In the genomic region with DNA sequence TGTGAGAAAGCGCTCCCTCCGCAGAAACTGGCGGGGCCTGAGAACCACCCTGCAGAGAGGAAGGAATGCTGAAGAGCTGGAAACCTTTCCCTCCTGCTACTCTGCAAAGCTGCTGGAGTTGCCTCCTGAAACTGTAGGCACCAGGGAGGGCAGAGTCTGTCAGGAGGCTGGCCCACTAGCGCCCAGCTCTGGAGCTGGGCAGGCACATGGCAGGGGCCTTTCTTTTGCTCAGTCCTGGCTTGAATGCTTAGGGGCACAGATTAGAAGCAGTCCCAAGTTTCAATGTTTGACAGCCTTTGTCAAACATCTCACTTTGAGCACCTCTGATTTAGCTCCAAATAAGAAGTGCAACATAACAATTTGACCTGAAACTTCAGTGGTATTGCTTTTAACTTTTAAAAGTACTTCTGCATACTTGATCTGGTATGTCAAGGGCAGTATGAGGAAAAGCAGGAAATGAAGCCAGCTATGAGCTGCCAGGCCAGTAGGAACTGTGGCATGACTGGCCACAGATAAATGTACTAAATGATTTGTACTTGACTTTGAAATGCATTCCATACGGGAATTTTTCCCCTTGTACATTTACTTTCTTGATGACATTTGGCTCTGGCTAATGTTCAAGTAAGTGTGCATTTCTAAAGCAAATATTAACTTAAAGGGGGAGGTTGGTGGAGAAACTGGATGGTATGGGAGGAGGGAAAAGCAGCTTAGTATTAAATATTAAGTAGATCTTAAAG, we compare ENCODE assay signal across 8 cellular contexts. TPM values are rescaled to one million over a fixed set of nuclear protein-coding genes. Genes with fewer than 3 reads are reported as not detected.
DNase-seq lines count a peak whose midpoint lies in the region; TF ChIP-seq lines count a peak whose summit lies in the region.
"Had no signal": no experiment of that assay in that cellular context is flagged by ENCODE, and none has a peak within 500 bp of the region (broad histone marks: within the 10 kb centered on the region; RNA-seq: fewer than 3 reads in every experiment).

No MANE protein-coding gene starts in this region.

- no peaks in the 10 kb centered on the region for H3K27me3 ChIP-seq in tibial artery

- H3K4me3 ChIP-seq in LNCaP clone FGC (ENCODE audit: low read depth, low read length): peak overlapping the region; percentile 27
- no peak overlapping the region for H3K4me3 ChIP-seq in tibial artery

- peak overlapping the region; percentile 46 to 65 for H3K27ac ChIP-seq in tibial artery

- no peaks in the 10 kb centered on the region for H3K36me3 ChIP-seq in tibial artery

- peaks cover 0 to 47% (median 24%) of the 10 kb centered on the region in 4 donors for H3K4me1 ChIP-seq in tibial artery

- BruUV-seq in MCF 10A (replicated peaks; lab: Mats Ljungman, UMichigan): no TSS peak

- TF ChIP-seq CTCF in LNCaP clone FGC (IDR thresholded peaks at IDR 0.05; ENCODE audit: control insufficient read depth, extremely low read depth, insufficient read depth): no peak
- TF ChIP-seq CTCF in MCF 10A (IDR thresholded peaks at IDR 0.05; ENCODE audit: unreplicated experiment): no peak
- no peak for TF ChIP-seq CTCF in tibial artery (IDR thresholded peaks at IDR 0.05)

- DNase-seq in LNCaP clone FGC (ENCODE audit: low read depth) (peak; percentile 94), MCF 10A (ENCODE audit: unreplicated experiment) (no peak), iris pigment epithelial cell (ENCODE audit: low read depth) (peak; percentile 40), tibial artery (no peak), NCI-H1930 (lab: John Stamatoyannopoulos, UW) (no peak), NCI-H1694 treated with DMSO at 0.1 percent for 48 hours (lab: John Stamatoyannopoulos, UW) (no peak)
- no peak for DNase-seq in effector CD8-positive, alpha-beta T cell (lab: John Stamatoyannopoulos, UW)
- DNase-seq: activated CD8-positive, alpha-beta memory T cell treated with anti-CD3 and anti-CD28 coated beads for 24 hours had no signal

- CTCF ChIA-PET in MCF 10A (lab: Yijun Ruan, JAX): interaction anchor here (0.6 to 17.4 kb wide), 11 partner anchors 11 to 145 kb away, joined by 3 to 280 read pairs (median 3); no protein-coding TSS in a partner anchor

- peaks cover 73% of the 10 kb centered on the region for H3K4me1 Mint-ChIP-seq in MCF 10A (ENCODE audit: insufficient read depth, unreplicated experiment)

- H3K27me3 Mint-ChIP-seq in MCF 10A (ENCODE audit: insufficient read depth, unreplicated experiment): no peaks in the 10 kb centered on the region

- intact Hi-C loops in MCF 10A (cut with micrococcal nuclease): no loop called here
- intact Hi-C loops in tibial artery (cut with DNase I; ENCODE audit: low total_unique reads): no loop called here

- peak overlapping the region; percentile 3 for H3K4me3 Mint-ChIP-seq in MCF 10A (ENCODE audit: unreplicated experiment)

- H3K9me3 ChIP-seq in tibial artery: no peaks in the 10 kb centered on the region

- POLR2A ChIA-PET in MCF 10A (lab: Yijun Ruan, JAX): interaction anchor here (0.6 to 33.4 kb wide), 10 partner anchors 1 to 1551 kb away, joined by 3 to 2100 read pairs (median 5); partner anchors contain the start of genes C1orf116, EIF2D, PFKFB2 and YOD1

- no peaks in the 10 kb centered on the region for H3K9me3 Mint-ChIP-seq in MCF 10A (ENCODE audit: unreplicated experiment)

- peak overlapping the region; percentile 99 for H3K27ac Mint-ChIP-seq in MCF 10A (ENCODE audit: low read depth, unreplicated experiment)

- H3K36me3 Mint-ChIP-seq in MCF 10A (ENCODE audit: insufficient read depth, unreplicated experiment): peaks cover 43% of the 10 kb centered on the region

RNA-seq across cellular contexts. Expression of gene C1orf116, which starts 7.2 kb away (rescaled TPM):
- total RNA-seq in MCF 10A (2022): 35.4 and 35.5 TPM in 2 replicates

RNA-seq across cellular contexts. Expression of gene YOD1, which starts 25.7 kb away (rescaled TPM):
- 19.2 and 24.2 TPM in 2 replicates for total RNA-seq in MCF 10A (2022)

RNA-seq across cellular contexts. Expression of gene PFKFB2, which starts 27.8 kb away (rescaled TPM):
- total RNA-seq in MCF 10A (2022): 21.1 and 22.0 TPM in 2 replicates

RNA-seq across cellular contexts. Expression of gene FCAMR, which starts 55.1 kb away (rescaled TPM):
- not detected in 2 replicates for total RNA-seq in MCF 10A (2022)

Comparison
In these comparisons a context has a peak if more than half of its experiments do, and no peak if none do; other contexts are left out.
1. DNase-seq: peak in LNCaP clone FGC (single experiment) and iris pigment epithelial cell (single experiment); none in MCF 10A (single experiment), tibial artery (0 of 2), NCI-H1930 (0 of 2), effector CD8-positive, alpha-beta T cell (single experiment) and NCI-H1694 treated with DMSO at 0.1 percent for 48 hours (single experiment).